8 cellular contexts compared by ENCODE assay signal in the genomic region with DNA sequence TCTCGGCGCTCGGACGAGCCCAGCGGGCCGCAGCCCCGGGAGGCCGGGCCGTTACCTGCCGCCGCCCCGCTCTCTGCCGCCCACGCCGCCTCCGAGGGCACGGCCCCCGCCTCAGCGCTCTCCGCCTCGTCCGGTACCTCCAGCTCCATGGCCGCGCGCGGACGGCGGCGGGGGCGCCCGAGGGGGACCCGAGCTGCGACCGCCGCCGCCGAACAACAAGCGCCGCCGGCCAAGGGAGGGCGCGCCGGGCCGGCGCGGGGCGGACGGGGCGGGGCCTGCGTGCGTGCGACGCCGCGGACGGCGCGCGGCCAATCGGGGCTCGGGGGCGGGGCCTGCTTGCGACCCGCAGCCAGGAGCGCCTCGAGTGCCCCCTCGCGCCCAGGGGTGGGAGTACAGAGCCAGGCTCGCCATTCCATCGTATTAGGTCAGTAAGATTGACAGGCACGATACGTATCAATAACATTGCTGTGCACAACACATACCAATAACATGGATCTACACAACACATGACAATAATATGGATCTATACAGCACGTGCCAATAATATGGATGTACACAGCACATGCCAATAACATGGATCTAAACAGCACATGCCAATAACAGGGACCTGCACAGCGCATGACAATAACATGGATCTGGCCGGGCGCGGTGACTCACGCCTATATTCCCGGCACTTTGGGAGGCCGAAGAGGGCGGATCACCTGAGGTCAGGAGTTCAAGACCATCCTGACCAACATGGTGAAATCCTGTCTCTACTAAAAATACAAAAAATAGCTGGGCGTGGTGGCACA. TPM values are rescaled to one million over a fixed set of nuclear protein-coding genes. Genes with fewer than 3 reads are reported as not detected.
DNase-seq lines count a peak whose midpoint lies in the region; ATAC-seq, FAIRE-seq and TF ChIP-seq lines count a peak whose summit lies in the region.

A gene with protein sequence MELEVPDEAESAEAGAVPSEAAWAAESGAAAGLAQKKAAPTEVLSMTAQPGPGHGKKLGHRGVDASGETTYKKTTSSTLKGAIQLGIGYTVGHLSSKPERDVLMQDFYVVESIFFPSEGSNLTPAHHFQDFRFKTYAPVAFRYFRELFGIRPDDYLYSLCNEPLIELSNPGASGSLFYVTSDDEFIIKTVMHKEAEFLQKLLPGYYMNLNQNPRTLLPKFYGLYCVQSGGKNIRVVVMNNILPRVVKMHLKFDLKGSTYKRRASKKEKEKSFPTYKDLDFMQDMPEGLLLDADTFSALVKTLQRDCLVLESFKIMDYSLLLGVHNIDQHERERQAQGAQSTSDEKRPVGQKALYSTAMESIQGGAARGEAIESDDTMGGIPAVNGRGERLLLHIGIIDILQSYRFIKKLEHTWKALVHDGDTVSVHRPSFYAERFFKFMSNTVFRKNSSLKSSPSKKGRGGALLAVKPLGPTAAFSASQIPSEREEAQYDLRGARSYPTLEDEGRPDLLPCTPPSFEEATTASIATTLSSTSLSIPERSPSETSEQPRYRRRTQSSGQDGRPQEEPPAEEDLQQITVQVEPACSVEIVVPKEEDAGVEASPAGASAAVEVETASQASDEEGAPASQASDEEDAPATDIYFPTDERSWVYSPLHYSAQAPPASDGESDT (minus strand): TSS at position 227 of the 791 bp plus-strand sequence. CDS start 78 bp downstream, at position 149.

- H3K9me1 ChIP-seq in endothelial cell of umbilical vein (replicated peaks; ENCODE audit: control insufficient read depth, extremely low read depth, insufficient read depth, low read length), result no peaks in the 10 kb centered on the region

- H3K27me3 ChIP-seq in HL-60 (ENCODE audit: insufficient read depth, poor library complexity, severe bottlenecking) (peaks cover 2% of the 10 kb centered on the region), endothelial cell of umbilical vein (ENCODE audit: control insufficient read depth in 2 of 2, insufficient read depth in 2 of 2, low read length in 2 of 2) (no peaks in the 10 kb centered on the region)

- DNase-seq in CMK (ENCODE audit: low read depth) (peak; percentile 77), HL-60 (ENCODE audit: low read depth in 1 of 2, low spot score in 1 of 2) (peak; percentile 78 to 82), NOMO-1 treated with DMSO at 0.1 percent for 48 hours (lab: John Stamatoyannopoulos, UW; ENCODE audit: unreplicated experiment) (peak; percentile 74), endothelial cell of umbilical vein (ENCODE audit: low read depth, low spot score) (peak; percentile 84), mucosa of descending colon (peak; percentile 93 to 96 (median 95))
- peak; percentile 80 for DNase-seq in activated CD8-positive, alpha-beta memory T cell treated with anti-CD3 and anti-CD28 coated beads, Interleukin-2, amount 50 U/mL, for 24 hours (ENCODE audit: extremely low read depth)
- peak; percentile 81 to 88 for DNase-seq in stimulated activated CD8-positive, alpha-beta memory T cell treated with anti-CD3 and anti-CD28 coated beads, Interleukin-4, amount 100 ng/mL, for 4 hours (ENCODE audit: low read depth in 2 of 2, low spot score in 1 of 2)

- H3K27ac ChIP-seq in HL-60 (replicated peaks) (peak within 1 kb of the TSS; percentile 50), endothelial cell of umbilical vein (ENCODE audit: insufficient read depth, low read depth, low read length) (peak within 1 kb of the TSS; percentile 70)

- ATAC-seq in GM19438 (IDR thresholded peaks at IDR 0.05; ENCODE audit: low read depth, unreplicated experiment) (peak; percentile 77), mucosa of descending colon (peak; percentile 99)

- no TSS peak for BruUV-seq in endothelial cell of umbilical vein (replicated peaks; lab: Mats Ljungman, UMichigan)

- peak; percentile 71 for TF ChIP-seq CTCF in HL-60 (IDR thresholded peaks at IDR 0.05; ENCODE audit: insufficient read depth, low read length)
- TF ChIP-seq CTCF in endothelial cell of umbilical vein (IDR thresholded peaks at IDR 0.05; ENCODE audit: extremely low read depth in 1 of 2, insufficient read depth in 1 of 2, low read depth in 1 of 2, low read length in 2 of 2), result peak; percentile 73 to 80
- peak; percentile 86 for TF ChIP-seq CTCF in mucosa of descending colon (IDR thresholded peaks at IDR 0.05)

- peak within 1 kb of the TSS; percentile 27 for H2AFZ ChIP-seq in endothelial cell of umbilical vein (ENCODE audit: low read depth, low read length)

- POLR2A ChIA-PET in endothelial cell of umbilical vein (lab: Charles Lee), result interaction anchor here (0.6 kb wide), 1 partner anchor 195 kb away, joined by 6 read pairs; no protein-coding TSS in a partner anchor

- peak within 1 kb of the TSS; percentile 80 for H3K9ac ChIP-seq in endothelial cell of umbilical vein (replicated peaks; ENCODE audit: extremely low read depth, insufficient read depth, low read length)

- peaks cover 4% of the 10 kb centered on the region for H4K20me1 ChIP-seq in endothelial cell of umbilical vein (replicated peaks; ENCODE audit: control insufficient read depth, extremely low read depth, insufficient read depth, low read length)

- H3K4me3 ChIP-seq in HL-60 (replicated peaks; ENCODE audit: insufficient read depth, low read length) (peak within 1 kb of the TSS; percentile 88), endothelial cell of umbilical vein (replicated peaks in 1 of 3; ENCODE audit: insufficient read depth in 1 of 3, low read depth in 1 of 3, low read length in 3 of 3) (peak within 1 kb of the TSS; percentile 63 to 89 (median 81)), mucosa of descending colon (peak within 1 kb of the TSS; percentile 77)

- FAIRE-seq in endothelial cell of umbilical vein (lab: Jason Lieb, UNC), result peak; percentile 90

- H3K4me2 ChIP-seq in endothelial cell of umbilical vein (ENCODE audit: insufficient read depth, low read length), result peak within 1 kb of the TSS; percentile 64

- H3K79me2 ChIP-seq in endothelial cell of umbilical vein (ENCODE audit: control insufficient read depth, insufficient read depth, low read length), result peaks cover 40% of the 10 kb centered on the region

- H3K9me3 ChIP-seq in endothelial cell of umbilical vein (replicated peaks; ENCODE audit: control insufficient read depth, insufficient read depth, low read length) (no peaks in the 10 kb centered on the region), mucosa of descending colon (no peaks in the 10 kb centered on the region)

- H3K36me3 ChIP-seq in endothelial cell of umbilical vein (ENCODE audit: control insufficient read depth in 2 of 2, extremely low read depth in 1 of 2, insufficient read depth in 2 of 2, low read length in 2 of 2) (no peaks in the 10 kb centered on the region), mucosa of descending colon (ENCODE audit: low read depth) (no peaks in the 10 kb centered on the region)

- dilution Hi-C loops in endothelial cell of umbilical vein (cut with MboI; ENCODE audit: extremely low pct_ligation_motif_present, low sequenced_read_pairs), result no loop called here

- peaks cover 8% of the 10 kb centered on the region for H3K4me1 ChIP-seq in endothelial cell of umbilical vein (ENCODE audit: control insufficient read depth, extremely low read depth, insufficient read depth, low read length)
- H3K4me1 ChIP-seq in mucosa of descending colon (ENCODE audit: low read depth), result peaks cover 5% of the 10 kb centered on the region

- intact Hi-C loops in endothelial cell of umbilical vein (cut with micrococcal nuclease), result loop anchor here (1.0 to 10.0 kb wide), 4 partner anchors 29 to 155 kb away; a partner anchor contains a TSS
- intact Hi-C loops in mucosa of descending colon (cut with DNase I, micrococcal nuclease), result loop anchor here in 1 of 2 donors (5.0 kb wide), 1 partner anchor 33 kb away; no protein-coding TSS in a partner anchor

- CTCF ChIA-PET in endothelial cell of umbilical vein (lab: Charles Lee), result interaction anchor here (0.6 to 3.1 kb wide), 11 partner anchors 10 to 1806 kb away, joined by 3 to 66 read pairs (median 4); no protein-coding TSS in a partner anchor

- TF ChIP-seq POLR2A in endothelial cell of umbilical vein (IDR thresholded peaks at IDR 0.05; ENCODE audit: low read depth, low read length), result peak; percentile 65

TF ChIP-seq in endothelial cell of umbilical vein, 7 proteins besides CTCF, POLR2A, EP300 and RAD21:
- TF ChIP-seq JUN (IDR thresholded peaks at IDR 0.05; ENCODE audit: borderline replicate concordance, insufficient read depth, insufficient read length, low read depth) (peak; percentile 5), GATA2 (IDR thresholded peaks at IDR 0.05; ENCODE audit: insufficient read depth, insufficient read length, low read depth, low read length) (no peak), POLR2AphosphoS5 (IDR thresholded peaks at IDR 0.05; ENCODE audit: insufficient read depth, low read depth, low read length) (peak; percentile 66)
- TF ChIP-seq, protein P1, sequence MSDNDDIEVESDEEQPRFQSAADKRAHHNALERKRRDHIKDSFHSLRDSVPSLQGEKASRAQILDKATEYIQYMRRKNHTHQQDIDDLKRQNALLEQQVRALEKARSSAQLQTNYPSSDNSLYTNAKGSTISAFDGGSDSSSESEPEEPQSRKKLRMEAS (IDR thresholded peaks at IDR 0.05; ENCODE audit: insufficient read depth, insufficient read length), result peak; percentile 30

RNA-seq across cellular contexts. Expression of the gene that starts here (rescaled TPM):
- total RNA-seq in endothelial cell of umbilical vein, result 79.5 and 82.2 TPM in 2 replicates
- polyA plus RNA-seq in endothelial cell of umbilical vein, result 31.6 and 37.4 TPM in 2 replicates
- polyA plus RNA-seq in endothelial cell of umbilical vein (2011; cell fraction: cytosol; rRNA removed), result 21.9 and 29.3 TPM in 2 replicates
- polyA plus RNA-seq in endothelial cell of umbilical vein (2011; cell fraction: nucleus; rRNA removed), result 26.6 and 29.6 TPM in 2 replicates
- polyA plus RNA-seq in endothelial cell of umbilical vein (2012), result 39.9 and 60.9 TPM in 2 replicates
- 41.3 and 47.5 TPM in 2 replicates for polyA minus RNA-seq in endothelial cell of umbilical vein
- 22.0 TPM for polyA minus RNA-seq in endothelial cell of umbilical vein (2011; cell fraction: cytosol; rRNA and poly(A)+ RNA removed)
- polyA minus RNA-seq in endothelial cell of umbilical vein (2011; cell fraction: nucleus; rRNA and poly(A)+ RNA removed), result 18.5 and 24.7 TPM in 2 replicates
- total RNA-seq in mucosa of descending colon, result 10 to 100 TPM; 23.1 to 95.2 (median 23.2) TPM

Comparison
In these comparisons a context has a peak if more than half of its experiments do, and no peak if none do; other contexts are left out.
1. Peak in every context shown above with its lines: DNase-seq, ATAC-seq, H3K4me3 ChIP-seq and H3K27ac ChIP-seq.